Comparison of ENCODE assay signal across 12 cellular contexts in the genomic region with DNA sequence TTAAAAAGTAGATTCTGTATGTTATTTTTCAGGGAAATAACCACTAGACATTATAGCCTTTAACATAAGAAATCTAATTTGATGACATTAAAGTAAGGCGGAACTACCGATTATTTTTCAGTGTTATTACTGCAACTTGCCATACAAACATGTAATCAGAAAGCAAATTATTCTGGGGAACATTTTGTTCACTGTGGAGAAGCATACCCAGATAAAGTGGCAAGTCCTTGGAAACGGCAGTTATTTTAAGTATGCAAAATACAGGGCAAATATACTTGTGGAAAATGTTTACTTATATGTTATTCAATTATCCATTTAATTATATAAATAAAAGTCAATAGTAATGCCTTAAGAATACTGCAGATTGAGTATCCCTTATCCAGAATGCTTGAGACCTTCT.
"Had no signal": no experiment of that assay in that cellular context is flagged by ENCODE, and none has a peak within 500 bp of the region (broad histone marks: within the 10 kb centered on the region; RNA-seq: fewer than 3 reads in every experiment).

No MANE protein-coding gene starts in this region.

- ATAC-seq: gastrocnemius medialis had no signal

- H3K9me3 Mint-ChIP-seq: naive B cell, nephron, type B pancreatic cell had no signal

- H3K9me3 ChIP-seq: esophagus muscularis mucosa, gastrocnemius medialis, sigmoid colon, stomach had no signal

- H3K4me3 Mint-ChIP-seq: naive B cell, nephron, type B pancreatic cell had no signal

- H3K27ac Mint-ChIP-seq: naive B cell, nephron, type B pancreatic cell had no signal

- H3K27ac ChIP-seq: skin epidermis had no signal

- H3K36me3 Mint-ChIP-seq: naive B cell had no signal

- H3K4me1 Mint-ChIP-seq: naive B cell, nephron had no signal

- DNase-seq: effector memory CD4-positive, alpha-beta T cell; gastrocnemius medialis; mesendoderm; naive B cell; sigmoid colon; stimulated activated CD4-positive, alpha-beta T cell treated with anti-CD3 and anti-CD28 coated beads, Interleukin-12 subunit alpha, Interleukin-12 subunit beta, amount 100 ng/mL, for 4 hours; stimulated activated naive CD4-positive, alpha-beta T cell; stomach had no signal

- H3K27me3 Mint-ChIP-seq: naive B cell, type B pancreatic cell had no signal

- H3K4me3 ChIP-seq: esophagus muscularis mucosa, gastrocnemius medialis, sigmoid colon, skin epidermis, stomach had no signal
